In genomic region chr22:49507607-49508292, GRCh38 we compare ENCODE assay signal across 28 cellular contexts.
"Had no signal": no experiment of that assay in that cellular context is flagged by ENCODE, and none has a peak within 500 bp of the region (broad histone marks: within the 10 kb centered on the region; RNA-seq: fewer than 3 reads in every experiment).

No MANE protein-coding gene starts in this region.

- H3K27me3 Mint-ChIP-seq: activated B cell treated with CpG ODN at 0.5 μM for 24 hours; activated CD8-positive, alpha-beta T cell treated with anti-CD3 and anti-CD28 coated beads for 36 hours; activated naive CD8-positive, alpha-beta T cell treated with anti-CD3 and anti-CD28 coated beads for 36 hours; central memory CD8-positive, alpha-beta T cell had no signal

- H3K4me3 Mint-ChIP-seq: activated B cell treated with CpG ODN at 0.5 μM for 24 hours; activated CD8-positive, alpha-beta T cell treated with anti-CD3 and anti-CD28 coated beads for 36 hours; activated naive CD8-positive, alpha-beta T cell treated with anti-CD3 and anti-CD28 coated beads for 36 hours; activated T-helper 1 cell treated with anti-CD3 and anti-CD28 coated beads, Interleukin-12 subunit alpha, Interleukin-12 subunit beta, Interleukin-2, Interleukin-4 antibody, amounts not matched to agents 30 ng/mL and 10 ng/mL and 1 ng/mL, durations not matched to agents 14 hours and 24 hours and 36 hours; central memory CD8-positive, alpha-beta T cell had no signal

- DNase-seq: activated B cell treated with CpG ODN at 0.5 μM for 24 hours; activated CD4-positive, alpha-beta T cell treated with anti-CD3 and anti-CD28 coated beads for 4 hours; activated CD4-positive, alpha-beta T cell treated with anti-CD3 and anti-CD28 coated beads, Interleukin-2, amount 50 U/mL, for 1 hour; activated CD4-positive, CD25-positive, alpha-beta regulatory T cell treated with anti-CD3 and anti-CD28 coated beads, Interleukin-2, amount 50 U/mL, for 72 hours; activated CD8-positive, alpha-beta T cell treated with anti-CD3 and anti-CD28 coated beads for 36 hours; activated naive CD4-positive, alpha-beta T cell; activated naive CD4-positive, alpha-beta T cell treated with anti-CD3 and anti-CD28 coated beads, Interleukin-2, amount 50 U/mL, for 16 hours; activated naive CD8-positive, alpha-beta T cell treated with anti-CD3 and anti-CD28 coated beads for 36 hours; activated T-cell treated with anti-CD3 and anti-CD28 coated beads, Interleukin-2, amount 50 U/mL, for 1 hour; amniotic stem cell; brain microvascular endothelial cell; MM.1S; MV-4-11; NCI-H1092; NCI-H1436 treated with DMSO at 0.1 percent for 48 hours; NCI-H1694 treated with DMSO at 0.1 percent for 48 hours; NCI-H2029; SHP77 treated with DMSO at 0.1 percent for 48 hours; SK-N-SH; T-helper 1 cell; T-helper 2 cell; T-helper 9 cell had no signal

- H3K27ac Mint-ChIP-seq: activated B cell treated with CpG ODN at 0.5 μM for 24 hours; activated CD8-positive, alpha-beta T cell treated with anti-CD3 and anti-CD28 coated beads for 36 hours; activated naive CD8-positive, alpha-beta T cell treated with anti-CD3 and anti-CD28 coated beads for 36 hours; activated T-helper 1 cell treated with anti-CD3 and anti-CD28 coated beads, Interleukin-12 subunit alpha, Interleukin-12 subunit beta, Interleukin-2, Interleukin-4 antibody, amounts not matched to agents 30 ng/mL and 10 ng/mL and 1 ng/mL, durations not matched to agents 14 hours and 24 hours and 36 hours had no signal

- H3K27me3 ChIP-seq: brain microvascular endothelial cell, SJSA1 had no signal

- H3K27ac ChIP-seq: brain microvascular endothelial cell, KMS-11, SJSA1, VCaP had no signal

- H3K9me3 ChIP-seq: SK-N-SH had no signal

- H3K9ac ChIP-seq: KMS-11, SK-N-SH had no signal

- H3K36me3 ChIP-seq: brain microvascular endothelial cell, SJSA1 had no signal

- ATAC-seq: activated CD8-positive, alpha-beta T cell treated with anti-CD3 and anti-CD28 coated beads for 36 hours; Panc1 had no signal

- H3K4me1 ChIP-seq: SJSA1 had no signal

- H3K4me3 ChIP-seq: SJSA1 had no signal
